Comparison of ENCODE assay signal across 10 cellular contexts in the genomic region with DNA sequence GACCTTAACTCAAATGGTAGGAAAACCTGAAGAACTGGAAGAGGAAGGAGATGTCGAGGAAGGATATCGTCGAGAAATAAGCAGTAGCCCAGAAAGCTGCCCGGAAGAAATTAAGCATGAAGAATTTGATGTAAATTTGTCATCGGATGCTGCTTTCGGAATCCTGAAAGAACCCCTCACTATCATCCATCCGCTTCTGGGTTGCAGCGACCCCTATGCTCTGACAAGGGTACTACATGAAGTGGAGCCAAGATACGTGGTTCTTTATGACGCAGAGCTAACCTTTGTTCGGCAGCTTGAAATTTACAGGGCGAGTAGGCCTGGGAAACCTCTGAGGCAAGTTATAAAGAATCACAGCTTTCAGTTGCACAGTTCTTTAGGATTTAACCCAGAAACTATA. TPM values are rescaled to one million over a fixed set of nuclear protein-coding genes. Genes with fewer than 3 reads are reported as not detected.
DNase-seq lines count a peak whose midpoint lies in the region; TF ChIP-seq lines count a peak whose summit lies in the region.
"Had no signal": no experiment of that assay in that cellular context is flagged by ENCODE, and none has a peak within 500 bp of the region (broad histone marks: within the 10 kb centered on the region; RNA-seq: fewer than 3 reads in every experiment).

No MANE protein-coding gene starts in this region.

- H3K9me3 ChIP-seq in osteoblast (ENCODE audit: low read depth, low read length) (no peaks in the 10 kb centered on the region), esophagus squamous epithelium (no peaks in the 10 kb centered on the region)

- no peak overlapping the region for H3K4me3 ChIP-seq in HFF-Myc (replicated peaks; ENCODE audit: low read depth, low read length)
- no peak overlapping the region for H3K4me3 ChIP-seq in dorsolateral prefrontal cortex
- no peak overlapping the region for H3K4me3 ChIP-seq in osteoblast (ENCODE audit: insufficient read depth, low read length)
- no peak overlapping the region for H3K4me3 ChIP-seq in esophagus squamous epithelium

- peak; percentile 68 for DNase-seq in activated CD4-positive, alpha-beta T cell treated with anti-CD3 and anti-CD28 coated beads, Interleukin-2, amount 10 ng/mL, durations not matched to agents 24 days and 14 days
- no peak for DNase-seq in activated CD4-positive, alpha-beta T cell treated with anti-CD3 and anti-CD28 coated beads, Interleukin-2, amount 50 U/mL, for 1 hour
- DNase-seq in HFF-Myc (ENCODE audit: extremely low read depth, low read depth), result no peak
- no peak for DNase-seq in dorsolateral prefrontal cortex
- no peak for DNase-seq in osteoblast (ENCODE audit: insufficient read length, low spot score, missing footprints)
- no peak for DNase-seq in KBM-7
- no peak for DNase-seq in SHP77 treated with DMSO at 0.1 percent for 48 hours (lab: John Stamatoyannopoulos, UW)
- DNase-seq in esophagus squamous epithelium (lab: John Stamatoyannopoulos, UW), result no peak
- DNase-seq: kidney glomerular epithelial cell had no signal

- 84 to 87% methylated on average over 12 of the region's 12 CpGs for WGBS in esophagus squamous epithelium, 2 donors

- H3K27ac ChIP-seq in dorsolateral prefrontal cortex (peak overlapping the region in 2 of 59 donors; percentile 19 to 65), osteoblast (ENCODE audit: low read depth, low read length) (no peak overlapping the region), esophagus squamous epithelium (no peak overlapping the region)

- no peak for TF ChIP-seq POLR2A in esophagus squamous epithelium (IDR thresholded peaks at IDR 0.05)

- H3K36me3 Mint-ChIP-seq in activated CD4-positive, alpha-beta T cell treated with anti-CD3 and anti-CD28 coated beads, Interleukin-2, amount 10 ng/mL, durations not matched to agents 24 days and 14 days (ENCODE audit: low read depth), result peaks cover 43% of the 10 kb centered on the region

- H3K27me3 ChIP-seq in dorsolateral prefrontal cortex (no peaks in the 10 kb centered on the region), osteoblast (ENCODE audit: insufficient read depth, low read length) (no peaks in the 10 kb centered on the region), esophagus squamous epithelium (no peaks in the 10 kb centered on the region)

- no peak overlapping the region for H2AFZ ChIP-seq in osteoblast (ENCODE audit: low read length)

- H3K4me3 Mint-ChIP-seq in activated CD4-positive, alpha-beta T cell treated with anti-CD3 and anti-CD28 coated beads, Interleukin-2, amount 10 ng/mL, durations not matched to agents 24 days and 14 days, result no peak overlapping the region
- H3K4me3 Mint-ChIP-seq: CD4-positive, alpha-beta memory T cell had no signal

- in situ Hi-C loops in KBM-7 (cut with MboI; ENCODE audit: low pct_unique_long_range_greater_than_20kb, low sequenced_read_pairs), result no loop called here

- H3K4me2 ChIP-seq in osteoblast (ENCODE audit: insufficient read depth, low read length), result no peak overlapping the region

- H3K9me3 Mint-ChIP-seq in activated CD4-positive, alpha-beta T cell treated with anti-CD3 and anti-CD28 coated beads, Interleukin-2, amount 10 ng/mL, durations not matched to agents 24 days and 14 days, result no peaks in the 10 kb centered on the region
- H3K9me3 Mint-ChIP-seq: CD4-positive, alpha-beta memory T cell had no signal

- H3K4me1 ChIP-seq in osteoblast (ENCODE audit: insufficient read depth, low read length) (peaks cover 11% of the 10 kb centered on the region), esophagus squamous epithelium (peaks cover 0 to 26% (median 0%) of the 10 kb centered on the region in 3 donors)

- H3K27ac Mint-ChIP-seq in activated CD4-positive, alpha-beta T cell treated with anti-CD3 and anti-CD28 coated beads, Interleukin-2, amount 10 ng/mL, durations not matched to agents 24 days and 14 days, result no peak overlapping the region
- H3K27ac Mint-ChIP-seq: CD4-positive, alpha-beta memory T cell had no signal

- no peaks in the 10 kb centered on the region for H3K27me3 Mint-ChIP-seq in activated CD4-positive, alpha-beta T cell treated with anti-CD3 and anti-CD28 coated beads, Interleukin-2, amount 10 ng/mL, durations not matched to agents 24 days and 14 days
- H3K27me3 Mint-ChIP-seq: CD4-positive, alpha-beta memory T cell had no signal

- H3K4me1 Mint-ChIP-seq in activated CD4-positive, alpha-beta T cell treated with anti-CD3 and anti-CD28 coated beads, Interleukin-2, amount 10 ng/mL, durations not matched to agents 24 days and 14 days, result peaks cover 13% of the 10 kb centered on the region

- intact Hi-C loops in activated CD4-positive, alpha-beta T cell treated with anti-CD3 and anti-CD28 coated beads, Interleukin-2, amount 10 ng/mL, durations not matched to agents 24 days and 14 days (cut with micrococcal nuclease), result no loop called here
- intact Hi-C loops in dorsolateral prefrontal cortex (cut with DNase I), result no loop called here
- intact Hi-C loops in esophagus squamous epithelium (cut with DNase I), result no loop called here

- H3K36me3 ChIP-seq in osteoblast (ENCODE audit: insufficient read depth, low read length), result peaks cover 50% of the 10 kb centered on the region
- H3K36me3 ChIP-seq in esophagus squamous epithelium, result peaks cover 8 to 68% (median 12%) of the 10 kb centered on the region in 3 donors

- TF ChIP-seq CTCF in HFF-Myc (IDR thresholded peaks at IDR 0.05; ENCODE audit: low read depth, low read length, missing control alignments) (peak; percentile 77), dorsolateral prefrontal cortex (IDR thresholded peaks at IDR 0.05 in 54 of 56, conservative IDR thresholded peaks at IDR 0.05 in 2 of 56; ENCODE audit: low read depth in 1 of 56, partially characterized antibody in 56 of 56) (peak in 43 of 56 donors; percentile 11 to 51 (median 32)), osteoblast (IDR thresholded peaks at IDR 0.05; ENCODE audit: extremely low read depth, low read depth, low read length) (peak; percentile 39), esophagus squamous epithelium (IDR thresholded peaks at IDR 0.05) (peak in 2 of 6 experiments; percentile 13 to 35)

- H4K20me1 ChIP-seq in osteoblast (ENCODE audit: insufficient read depth, low read length), result no peaks in the 10 kb centered on the region

- H3K79me2 ChIP-seq in osteoblast (ENCODE audit: insufficient read depth, low read length), result no peaks in the 10 kb centered on the region

RNA-seq across cellular contexts. Expression of a gene that starts 15.5 kb away (rescaled TPM):
- total RNA-seq in activated CD4-positive, alpha-beta T cell treated with anti-CD3 and anti-CD28 coated beads, Interleukin-2, amount 10 ng/mL, durations not matched to agents 24 days and 14 days, result 14.5 and 18.4 TPM in 2 replicates
- total RNA-seq in dorsolateral prefrontal cortex, result 10 to 100 TPM in 119 of 120 experiments, 1 to 10 TPM in 1; 9.7 to 26.2 (median 16.9) TPM
- total RNA-seq in osteoblast, result 9.0 and 10.9 TPM in 2 replicates
- 1 to 10 TPM; 4.4 to 8.2 (median 4.8) TPM for total RNA-seq in esophagus squamous epithelium
